2 cellular contexts compared by ENCODE assay signal in the genomic region with DNA sequence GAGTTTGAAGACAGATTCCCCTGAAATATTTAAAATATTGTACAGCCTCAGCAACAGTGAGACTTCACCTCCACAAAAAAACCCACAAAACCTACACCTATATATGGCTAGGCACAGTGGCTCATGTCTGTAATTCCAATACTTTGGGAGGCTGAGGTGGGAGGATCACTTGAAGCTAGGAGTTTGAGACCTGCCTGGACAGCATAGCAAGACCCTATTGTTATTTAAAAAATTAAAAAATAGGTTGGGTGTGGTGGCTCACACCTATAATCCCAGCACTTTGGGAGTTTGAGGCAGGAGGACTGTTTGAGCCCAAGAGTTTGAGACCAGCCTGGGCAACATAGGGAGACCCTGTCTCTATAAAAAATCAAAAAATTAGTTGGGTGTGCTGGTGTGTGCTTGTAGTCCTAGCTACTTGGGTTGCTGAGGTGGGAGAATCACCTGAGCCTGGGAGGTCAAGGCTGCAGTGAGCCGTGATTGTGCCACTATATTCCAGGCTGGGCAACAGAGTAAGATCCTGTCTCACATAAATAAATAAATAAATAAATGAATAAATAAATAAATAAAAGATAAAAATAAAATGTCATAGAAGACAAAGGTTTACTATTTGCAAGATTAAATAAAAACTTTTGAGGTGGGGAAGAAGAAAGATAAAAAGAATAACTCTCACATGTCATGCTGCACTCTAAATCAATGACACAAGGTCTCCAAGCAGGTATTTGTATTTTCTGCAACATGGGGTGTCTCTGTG.
TF ChIP-seq lines count a peak whose summit lies in the region.

No MANE protein-coding gene starts in this region.

TF ChIP-seq in A549, 52 proteins besides CTCF, POLR2A, EP300 and RAD21:
- no peak for TF ChIP-seq ZFP36 (IDR thresholded peaks at IDR 0.05; ENCODE audit: borderline replicate concordance, partially characterized antibody)
- peak; percentile 20 for TF ChIP-seq ZC3H11A (IDR thresholded peaks at IDR 0.05)

TF ChIP-seq in K562, 482 proteins besides CTCF, POLR2A, EP300 and RAD21:
- TF ChIP-seq RBM17 (IDR thresholded peaks at IDR 0.05; ENCODE audit: borderline replicate concordance, low read depth, low read length) (no peak), KAT8 (IDR thresholded peaks at IDR 0.05; ENCODE audit: low read depth) (no peak), ZNF121 (CRISPR knock-in tag; conservative IDR thresholded peaks at IDR 0.05) (peak; percentile 45)
